ENCODE assay signal across 23 cellular contexts in the genomic region with DNA sequence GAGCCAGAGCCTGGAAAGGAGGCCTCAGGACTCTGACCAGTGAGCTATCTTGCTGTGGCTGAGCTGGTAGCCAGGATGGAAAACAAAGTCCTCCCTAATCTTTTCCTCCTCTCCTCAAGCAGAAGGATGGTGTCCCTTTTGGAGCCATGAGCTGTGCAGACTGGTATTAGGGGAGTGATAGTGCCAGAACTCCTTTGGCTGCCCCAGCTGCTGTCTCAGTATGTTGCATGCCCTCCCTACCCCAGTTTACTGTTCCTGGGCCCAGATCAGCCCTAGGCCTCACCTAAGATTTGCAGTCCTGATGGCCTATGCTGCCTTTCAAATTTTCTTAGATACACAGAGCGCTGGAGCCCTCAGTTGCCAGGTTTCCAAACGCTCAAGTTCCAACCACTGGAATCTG.
A peak's percentile ranks its signal among the peaks of the same experiment; 100 is the strongest.
DNase-seq lines count a peak whose midpoint lies in the region; ATAC-seq, FAIRE-seq and TF ChIP-seq lines count a peak whose summit lies in the region.
"Had no signal": no experiment of that assay in that cellular context is flagged by ENCODE, and none has a peak within 500 bp of the region (broad histone marks: within the 10 kb centered on the region; RNA-seq: fewer than 3 reads in every experiment).

No MANE protein-coding gene starts in this region.

- H3K27me3 ChIP-seq in bronchial epithelial cell (ENCODE audit: control insufficient read depth, insufficient read depth, low read length): no peaks in the 10 kb centered on the region
- no peaks in the 10 kb centered on the region for H3K27me3 ChIP-seq in esophagus muscularis mucosa
- H3K27me3 ChIP-seq in neuronal stem cell (ENCODE audit: control insufficient read depth in 3 of 3, insufficient read depth in 3 of 3, low read depth in 1 of 3, low read length in 3 of 3): no peaks in the 10 kb centered on the region
- H3K27me3 ChIP-seq: BLaER1 treated with 17β-estradiol and CSF1 and Interleukin-3, amounts not matched to agents 10 nM and 100 nM had no signal

- TF ChIP-seq CTCF in bronchial epithelial cell (IDR thresholded peaks at IDR 0.05; ENCODE audit: insufficient read depth, low read length, severe bottlenecking) (no peak), esophagus muscularis mucosa (IDR thresholded peaks at IDR 0.05) (no peak)

- H3K4me3 ChIP-seq in bronchial epithelial cell (ENCODE audit: low read depth, low read length) (no peak overlapping the region), esophagus muscularis mucosa (no peak overlapping the region), neuronal stem cell (ENCODE audit: low read length in 2 of 2) (no peak overlapping the region)
- H3K4me3 ChIP-seq: A549; BLaER1 treated with 17β-estradiol and CSF1 and Interleukin-3, amounts not matched to agents 10 nM and 100 nM had no signal

- no peaks in the 10 kb centered on the region for H3K9me3 Mint-ChIP-seq in activated T-helper 17 cell treated with anti-CD3 and anti-CD28 coated beads, Interleukin-2, amount 50 U/mL, for 72 hours

- H3K4me1 ChIP-seq in esophagus muscularis mucosa: no peaks in the 10 kb centered on the region
- no peaks in the 10 kb centered on the region for H3K4me1 ChIP-seq in neuronal stem cell (ENCODE audit: control insufficient read depth in 2 of 2, insufficient read depth in 1 of 2, low read depth in 1 of 2, low read length in 2 of 2)
- H3K4me1 ChIP-seq: A549; BLaER1 treated with 17β-estradiol and CSF1 and Interleukin-3, amounts not matched to agents 10 nM and 100 nM; Caco-2 had no signal

- no peak overlapping the region for H2BK12ac ChIP-seq in neuronal stem cell (ENCODE audit: low read length)

- no peak for TF ChIP-seq EP300 in esophagus muscularis mucosa (IDR thresholded peaks at IDR 0.05)

- no peak overlapping the region for H4K91ac ChIP-seq in neuronal stem cell (ENCODE audit: low read depth, low read length, poor library complexity)

- no peak overlapping the region for H3K4ac ChIP-seq in neuronal stem cell (ENCODE audit: low read length)

- intact Hi-C loops in esophagus muscularis mucosa (cut with DNase I): no loop called here

- no peak overlapping the region for H3K18ac ChIP-seq in neuronal stem cell (ENCODE audit: low read length)

- no peaks in the 10 kb centered on the region for H3K4me1 Mint-ChIP-seq in activated T-helper 17 cell treated with anti-CD3 and anti-CD28 coated beads, Interleukin-2, amount 50 U/mL, for 72 hours
- H3K4me1 Mint-ChIP-seq: B cell had no signal

- H3K9ac ChIP-seq in neuronal stem cell (ENCODE audit: low read depth, low read length, poor library complexity): peak overlapping the region; percentile 44
- H3K9ac ChIP-seq: BLaER1 treated with 17β-estradiol and CSF1 and Interleukin-3, amounts not matched to agents 10 nM and 100 nM had no signal

- no peaks in the 10 kb centered on the region for H3K79me1 ChIP-seq in neuronal stem cell (ENCODE audit: low read depth, low read length)

- H3K27ac Mint-ChIP-seq in activated T-helper 17 cell treated with anti-CD3 and anti-CD28 coated beads, Interleukin-2, amount 50 U/mL, for 72 hours: no peak overlapping the region
- H3K27ac Mint-ChIP-seq: B cell; CD4-positive, alpha-beta T cell; CD8-positive, alpha-beta T cell had no signal

- no peak overlapping the region for H3K14ac ChIP-seq in neuronal stem cell (ENCODE audit: low read length)

- no peak overlapping the region for H3K27ac ChIP-seq in esophagus muscularis mucosa (replicated peaks in 1 of 4)
- H3K27ac ChIP-seq in neuronal stem cell (replicated peaks; ENCODE audit: low read length): no peak overlapping the region
- H3K27ac ChIP-seq: 22Rv1; A549; BLaER1 treated with 17β-estradiol and CSF1 and Interleukin-3, amounts not matched to agents 10 nM and 100 nM; C4-2B had no signal

- H2AK5ac ChIP-seq in neuronal stem cell (ENCODE audit: low read depth, low read length): no peak overlapping the region

- no peak overlapping the region for H2BK5ac ChIP-seq in neuronal stem cell (ENCODE audit: low read length)

- H3K4me3 Mint-ChIP-seq in activated T-helper 17 cell treated with anti-CD3 and anti-CD28 coated beads, Interleukin-2, amount 50 U/mL, for 72 hours: no peak overlapping the region
- H3K4me3 Mint-ChIP-seq: B cell; CD4-positive, alpha-beta T cell; CD8-positive, alpha-beta T cell had no signal

- DNase-seq in NCI-H526 (lab: John Stamatoyannopoulos, UW): peak; percentile 47 to 56
- DNase-seq in NCI-H526 treated with DMSO at 0.1 percent for 48 hours (lab: John Stamatoyannopoulos, UW): no peak
- DNase-seq in bronchial epithelial cell (ENCODE audit: low read depth): no peak
- peak; percentile 84 for DNase-seq in esophagus muscularis mucosa (ENCODE audit: extremely low spot score)
- DNase-seq in neuronal stem cell (ENCODE audit: low spot score): no peak
- no peak for DNase-seq in NCI-H2107 treated with DMSO at 0.1 percent for 48 hours (lab: John Stamatoyannopoulos, UW; ENCODE audit: unreplicated experiment)
- DNase-seq: AML-193; Caco-2; Calu3; CD4-positive, alpha-beta T cell; CD8-positive, alpha-beta T cell; DMS79 treated with DMSO at 0.1 percent for 48 hours; GF-D8 had no signal

- peaks cover 0 to 7% (median 3%) of the 10 kb centered on the region in 4 donors for H3K9me3 ChIP-seq in esophagus muscularis mucosa
- H3K9me3 ChIP-seq in neuronal stem cell (replicated peaks in 1 of 2; ENCODE audit: control insufficient read depth in 2 of 2, insufficient read depth in 1 of 2, low read depth in 1 of 2, low read length in 2 of 2): peaks cover 0 to 26% of the 10 kb centered on the region in 2 donors
- H3K9me3 ChIP-seq: A549, Caco-2 had no signal

- H2BK15ac ChIP-seq in neuronal stem cell (ENCODE audit: low read length): no peak overlapping the region

- TF ChIP-seq POLR2A in esophagus muscularis mucosa (IDR thresholded peaks at IDR 0.05; ENCODE audit: low read depth): no peak

- no peaks in the 10 kb centered on the region for H3K27me3 Mint-ChIP-seq in activated T-helper 17 cell treated with anti-CD3 and anti-CD28 coated beads, Interleukin-2, amount 50 U/mL, for 72 hours
- H3K27me3 Mint-ChIP-seq: B cell; CD4-positive, alpha-beta T cell had no signal

- H2AFZ ChIP-seq in neuronal stem cell (ENCODE audit: low read length): no peak overlapping the region

- no peak overlapping the region for H4K8ac ChIP-seq in neuronal stem cell (ENCODE audit: low read depth, low read length)

- H2BK120ac ChIP-seq in neuronal stem cell (ENCODE audit: low read depth, low read length): no peak overlapping the region

- H3K23ac ChIP-seq in neuronal stem cell (ENCODE audit: low read depth, low read length, poor library complexity): no peak overlapping the region

- H3K36me3 ChIP-seq in bronchial epithelial cell (ENCODE audit: control insufficient read depth, insufficient read depth, low read length) (no peaks in the 10 kb centered on the region), esophagus muscularis mucosa (no peaks in the 10 kb centered on the region), neuronal stem cell (replicated peaks in 1 of 2; ENCODE audit: control insufficient read depth in 2 of 2, insufficient read depth in 2 of 2, low read length in 2 of 2) (no peaks in the 10 kb centered on the region)
- H3K36me3 ChIP-seq: BLaER1 treated with 17β-estradiol and CSF1 and Interleukin-3, amounts not matched to agents 10 nM and 100 nM had no signal

- no peak overlapping the region for H3K4me2 ChIP-seq in neuronal stem cell (ENCODE audit: insufficient read depth, low read length, poor library complexity, severe bottlenecking)
- H3K4me2 ChIP-seq: A549; BLaER1 treated with 17β-estradiol and CSF1 and Interleukin-3, amounts not matched to agents 10 nM and 100 nM had no signal

- no peaks in the 10 kb centered on the region for H3K36me3 Mint-ChIP-seq in activated T-helper 17 cell treated with anti-CD3 and anti-CD28 coated beads, Interleukin-2, amount 50 U/mL, for 72 hours (ENCODE audit: low read depth)
- H3K36me3 Mint-ChIP-seq: CD8-positive, alpha-beta T cell had no signal

- WGBS in esophagus muscularis mucosa: 100% methylated on average over 2 of the region's 2 CpGs
- WGBS in neuronal stem cell (ENCODE audit: extremely low coverage in 2 of 2, insufficient read length in 2 of 2, insufficient replicate concordance in 1 of 2), 2 donors: no CpG with 5 or more reads among the region's 2 CpGs

- FAIRE-seq in bronchial epithelial cell (lab: Jason Lieb, UNC): peak; percentile 43
- FAIRE-seq: A549, D721Med, G401.6, GM12891, GM19239 had no signal

- ATAC-seq in activated T-helper 17 cell treated with anti-CD3 and anti-CD28 coated beads, Interleukin-2, amount 50 U/mL, for 72 hours (replicated peaks): no peak
- ATAC-seq: A549; CD8-positive, alpha-beta T cell had no signal

Comparison
In these comparisons a context has a peak if more than half of its experiments do, and no peak if none do; other contexts are left out.
1. DNase-seq: peak in NCI-H526 (2 of 2) and esophagus muscularis mucosa (single experiment); none in NCI-H526 treated with DMSO at 0.1 percent for 48 hours (single experiment), bronchial epithelial cell (single experiment), neuronal stem cell (single experiment) and NCI-H2107 treated with DMSO at 0.1 percent for 48 hours (single experiment).